Comparison of ENCODE assay signal across 20 cellular contexts in the genomic region with DNA sequence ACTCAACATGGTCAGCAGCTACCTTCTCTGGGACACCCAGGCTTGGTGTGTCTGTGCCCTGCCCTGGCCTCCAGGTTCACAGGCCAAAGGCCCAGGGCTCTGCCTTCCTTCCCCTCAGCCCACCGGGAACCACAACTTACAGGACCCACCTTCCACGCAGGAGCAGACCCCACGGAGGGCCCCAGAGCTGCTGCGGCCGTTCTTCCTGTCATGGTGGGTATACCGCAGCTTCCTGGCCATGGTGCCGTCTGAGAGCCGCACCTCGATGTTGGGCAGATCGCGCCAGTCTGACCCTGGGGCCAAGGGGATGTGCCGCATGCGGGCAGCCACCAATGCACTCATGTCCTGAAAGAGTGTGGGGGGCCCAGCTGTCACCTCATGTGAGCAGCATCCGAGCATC. TPM values are rescaled to one million over a fixed set of nuclear protein-coding genes. Genes with fewer than 3 reads are reported as not detected.
DNase-seq lines count a peak whose midpoint lies in the region; ATAC-seq, FAIRE-seq and TF ChIP-seq lines count a peak whose summit lies in the region.
"Had no signal": no experiment of that assay in that cellular context is flagged by ENCODE, and none has a peak within 500 bp of the region (broad histone marks: within the 10 kb centered on the region; RNA-seq: fewer than 3 reads in every experiment).

No MANE protein-coding gene starts in this region.

- no peaks in the 10 kb centered on the region for H4K20me1 ChIP-seq in BLaER1
- peaks cover 0 to 54% (median 10%) of the 10 kb centered on the region in 11 experiments; a peak in 13 of 22 replicates for H4K20me1 ChIP-seq in BLaER1 treated with 17β-estradiol and CSF1 and Interleukin-3, amounts not matched to agents 10 nM and 100 nM
- peaks cover 3% of the 10 kb centered on the region; the same call in 1 of the 2 replicates for H4K20me1 ChIP-seq in K562 (replicated peaks; ENCODE audit: control insufficient read depth, insufficient read depth, low read length)

- H3K4me3 ChIP-seq in BLaER1 (no peak overlapping the region), K562 (no peak overlapping the region), A673 (ENCODE audit: low read depth, low read length, poor library complexity, severe bottlenecking) (no peak overlapping the region)
- no peak overlapping the region for H3K4me3 ChIP-seq in BLaER1 treated with 17β-estradiol and CSF1 and Interleukin-3, amounts not matched to agents 10 nM and 100 nM
- H3K4me3 ChIP-seq in CD8-positive, alpha-beta T cell (ENCODE audit: low read depth, low read length) = no peak overlapping the region
- H3K4me3 ChIP-seq: SJCRH30 had no signal

- H3K4me1 ChIP-seq in BLaER1 = peaks cover 100% of the 10 kb centered on the region
- H3K4me1 ChIP-seq in BLaER1 treated with 17β-estradiol and CSF1 and Interleukin-3, amounts not matched to agents 10 nM and 100 nM = peaks cover 82 to 100% (median 100%) of the 10 kb centered on the region in 10 experiments
- H3K4me1 ChIP-seq in K562 (replicated peaks in 1 of 2; ENCODE audit: control insufficient read depth in 2 of 2, insufficient read depth in 2 of 2, low read length in 2 of 2) = peaks cover 0 to 16% of the 10 kb centered on the region in 2 experiments; a peak in 1 of 5 replicates
- H3K4me1 ChIP-seq in CD8-positive, alpha-beta T cell (ENCODE audit: insufficient read depth, low read length) = peaks cover 13% of the 10 kb centered on the region
- H3K4me1 ChIP-seq in A673 (ENCODE audit: insufficient read depth, low read length, poor library complexity, severe bottlenecking) = no peaks in the 10 kb centered on the region
- H3K4me1 ChIP-seq: SJCRH30 had no signal

- no peak for TF ChIP-seq RAD21 in K562 (CRISPR knock-in tag; conservative IDR thresholded peaks at IDR 0.05 in 1 of 2, IDR thresholded peaks at IDR 0.05 in 1 of 2)

- CTCF ChIA-PET in K562 (lab: Yijun Ruan, JAX; ENCODE audit: low intra/inter-chr PET ratio) (no interaction called here), A673 (lab: Charles Lee) (no interaction called here)
- CTCF ChIA-PET in CD8-positive, alpha-beta T cell (lab: Charles Lee) = interaction anchor here (0.6 to 1.5 kb wide), 3 partner anchors 38 to 122 kb away, joined by 3 read pairs; no protein-coding TSS in a partner anchor

- in situ Hi-C loops in K562 (cut with MboI) = no loop called here

- H3K9me3 Mint-ChIP-seq in naive thymus-derived CD8-positive, alpha-beta T cell = no peaks in the 10 kb centered on the region
- H3K9me3 Mint-ChIP-seq in CD8-positive, alpha-beta T cell = no peaks in the 10 kb centered on the region
- H3K9me3 Mint-ChIP-seq: CD14-positive monocyte had no signal

- no peak for TF ChIP-seq CTCF in K562 (IDR thresholded peaks at IDR 0.05 in 2 of 3, conservative IDR thresholded peaks at IDR 0.05 in 1 of 3; ENCODE audit: insufficient read depth in 2 of 3, low read depth in 1 of 3, low read length in 3 of 3)
- no peak for TF ChIP-seq CTCF in CD8-positive, alpha-beta T cell (IDR thresholded peaks at IDR 0.05)
- TF ChIP-seq CTCF in A673 (conservative IDR thresholded peaks at IDR 0.05; ENCODE audit: low read depth, low read length) = no peak

- BruUV-seq in K562 (replicated peaks; lab: Mats Ljungman, UMichigan) (no TSS peak), A673 (replicated peaks; lab: Mats Ljungman, UMichigan) (no TSS peak)

- H3K4me3 Mint-ChIP-seq in naive thymus-derived CD8-positive, alpha-beta T cell = no peak overlapping the region
- H3K4me3 Mint-ChIP-seq in CD8-positive, alpha-beta T cell = no peak overlapping the region
- no peak overlapping the region for H3K4me3 Mint-ChIP-seq in T-helper 17 cell
- H3K4me3 Mint-ChIP-seq: CD14-positive monocyte had no signal

- TF ChIP-seq POLR2A in K562 (conservative IDR thresholded peaks at IDR 0.05) = no peak

- H3K27me3 ChIP-seq in BLaER1 (no peaks in the 10 kb centered on the region), K562 (ENCODE audit: control insufficient read depth in 2 of 2, insufficient read depth in 2 of 2, low read length in 2 of 2) (no peaks in the 10 kb centered on the region), A673 (replicated peaks; ENCODE audit: insufficient read depth, low read depth, low read length, poor library complexity) (no peaks in the 10 kb centered on the region)
- H3K27me3 ChIP-seq in BLaER1 treated with 17β-estradiol and CSF1 and Interleukin-3, amounts not matched to agents 10 nM and 100 nM = no peaks in the 10 kb centered on the region
- no peaks in the 10 kb centered on the region for H3K27me3 ChIP-seq in CD8-positive, alpha-beta T cell (ENCODE audit: insufficient read depth, low read length)
- H3K27me3 ChIP-seq: SJCRH30 had no signal

- no peaks in the 10 kb centered on the region for H3K79me2 ChIP-seq in K562 (ENCODE audit: control insufficient read depth, insufficient read depth, low read length)

- peak overlapping the region in 6 of 10 donors; percentile 4 to 78 (median 56) for H3K27ac Mint-ChIP-seq in naive thymus-derived CD8-positive, alpha-beta T cell
- H3K27ac Mint-ChIP-seq in CD8-positive, alpha-beta T cell = no peak overlapping the region
- no peak overlapping the region for H3K27ac Mint-ChIP-seq in T-helper 17 cell

- H2AFZ ChIP-seq in K562 (ENCODE audit: low read depth, low read length) = no peak overlapping the region

- H3K9me3 ChIP-seq in BLaER1 = 0 out of 2 replicates have a peak, but pooled peaks cover 4% of the 10 kb centered on the region
- peaks cover 0 to 11% (median 3%) of the 10 kb centered on the region in 11 experiments; a peak in 9 of 22 replicates for H3K9me3 ChIP-seq in BLaER1 treated with 17β-estradiol and CSF1 and Interleukin-3, amounts not matched to agents 10 nM and 100 nM (replicated peaks in 1 of 11)
- no peaks in the 10 kb centered on the region for H3K9me3 ChIP-seq in K562 (replicated peaks; ENCODE audit: control insufficient read depth, insufficient read depth, low read depth, low read length)
- no peaks in the 10 kb centered on the region for H3K9me3 ChIP-seq in CD8-positive, alpha-beta T cell (ENCODE audit: low read length)
- H3K9me3 ChIP-seq in T-helper 17 cell (ENCODE audit: control insufficient read depth, low read length, poor library complexity, severe bottlenecking) = no peaks in the 10 kb centered on the region
- H3K9me3 ChIP-seq in A673 (ENCODE audit: low read depth, low read length, poor library complexity, severe bottlenecking) = no peaks in the 10 kb centered on the region
- H3K9me3 ChIP-seq: SJCRH30 had no signal

- no peak for TF ChIP-seq EP300 in K562 (IDR thresholded peaks at IDR 0.05; ENCODE audit: low read length)

- H3K36me3 ChIP-seq in BLaER1 = peaks cover 98% of the 10 kb centered on the region
- peaks cover 87 to 100% (median 98%) of the 10 kb centered on the region in 11 experiments for H3K36me3 ChIP-seq in BLaER1 treated with 17β-estradiol and CSF1 and Interleukin-3, amounts not matched to agents 10 nM and 100 nM
- H3K36me3 ChIP-seq in K562 (ENCODE audit: control insufficient read depth, insufficient read depth, low read length) = peaks cover 98% of the 10 kb centered on the region
- peaks cover 76% of the 10 kb centered on the region for H3K36me3 ChIP-seq in CD8-positive, alpha-beta T cell (ENCODE audit: insufficient read depth, low read length)
- peaks cover 96% of the 10 kb centered on the region for H3K36me3 ChIP-seq in A673 (ENCODE audit: insufficient read depth, low read length, poor library complexity, severe bottlenecking)

- H3K27me3 Mint-ChIP-seq in naive thymus-derived CD8-positive, alpha-beta T cell = no peaks in the 10 kb centered on the region
- H3K27me3 Mint-ChIP-seq in CD8-positive, alpha-beta T cell (ENCODE audit: low read depth) = no peaks in the 10 kb centered on the region
- H3K27me3 Mint-ChIP-seq in T-helper 17 cell = no peaks in the 10 kb centered on the region

- POLR2A ChIA-PET in K562 (lab: Yijun Ruan, JAX) = interaction anchor here (1.3 kb wide), 1 partner anchor 12 kb away, joined by 4 read pairs; no protein-coding TSS in a partner anchor
- POLR2A ChIA-PET in naive thymus-derived CD8-positive, alpha-beta T cell (lab: Charles Lee) = interaction anchor here (0.6 to 9.5 kb wide), 5 partner anchors 18 to 490 kb away, joined by 3 to 116 read pairs (median 4); a partner anchor contains a TSS
- POLR2A ChIA-PET in CD8-positive, alpha-beta T cell (lab: Charles Lee) = no interaction called here
- POLR2A ChIA-PET in A673 (lab: Charles Lee; ENCODE audit: low non-redundant PET) = no interaction called here

- DNase-seq in K562 (ENCODE audit: extremely low read depth in 1 of 4, low spot score in 3 of 4) (no peak), T-helper 17 cell (no peak), A673 (ENCODE audit: low spot score) (no peak)
- no peak for DNase-seq in naive thymus-derived CD8-positive, alpha-beta T cell
- no peak for DNase-seq in CD8-positive, alpha-beta T cell
- DNase-seq: AML-193, COR-L47, DMS 273 treated with DMSO at 0.1 percent for 48 hours, DMS79 treated with DMSO at 0.1 percent for 48 hours, NCI-H1092 treated with DMSO at 0.1 percent for 48 hours, NCI-H1436 treated with DMSO at 0.1 percent for 48 hours, NCI-H2029, NCI-H226, NCI-H510A treated with DMSO at 0.1 percent for 48 hours, NCI-H748 treated with DMSO at 0.1 percent for 48 hours, SJCRH30 had no signal

- H3K36me3 Mint-ChIP-seq in naive thymus-derived CD8-positive, alpha-beta T cell = peaks cover 0 to 80% (median 24%) of the 10 kb centered on the region in 3 donors
- H3K36me3 Mint-ChIP-seq in CD8-positive, alpha-beta T cell = peaks cover 83% of the 10 kb centered on the region
- peaks cover 5% of the 10 kb centered on the region for H3K36me3 Mint-ChIP-seq in T-helper 17 cell (ENCODE audit: low read depth)

- peaks cover 4 to 32% (median 13%) of the 10 kb centered on the region in 4 donors for H3K4me1 Mint-ChIP-seq in naive thymus-derived CD8-positive, alpha-beta T cell
- H3K4me1 Mint-ChIP-seq in CD8-positive, alpha-beta T cell (ENCODE audit: low read depth) = peaks cover 14% of the 10 kb centered on the region
- peaks cover 7% of the 10 kb centered on the region for H3K4me1 Mint-ChIP-seq in T-helper 17 cell

- H3K9ac ChIP-seq in BLaER1 (peak overlapping the region; percentile 27; the same call in 1 of the 2 replicates), K562 (ENCODE audit: insufficient read depth in 1 of 2, low read depth in 2 of 2, low read length in 2 of 2) (no peak overlapping the region; a peak in 1 of 4 replicates)
- peak overlapping the region in 7 of 11 experiments; percentile 17 to 74 (median 66); a peak in 8 of 22 replicates for H3K9ac ChIP-seq in BLaER1 treated with 17β-estradiol and CSF1 and Interleukin-3, amounts not matched to agents 10 nM and 100 nM
- H3K9ac ChIP-seq: KMS-11 had no signal

- H3K9me1 ChIP-seq in K562 (ENCODE audit: control insufficient read depth, insufficient read depth, low read length) = no peaks in the 10 kb centered on the region

- WGBS in K562 (ENCODE audit: insufficient coverage, low coverage, missing lambda C conversion rate) = 95% methylated on average over 12 of the region's 14 CpGs

- ATAC-seq in K562 (no peak), T-helper 17 cell (no peak)
- no peak for ATAC-seq in naive thymus-derived CD8-positive, alpha-beta T cell
- ATAC-seq in CD8-positive, alpha-beta T cell = no peak

- H3K4me2 ChIP-seq in BLaER1 (peak overlapping the region; percentile 78), K562 (ENCODE audit: insufficient read depth, low read length) (no peak overlapping the region)
- peak overlapping the region; percentile 69 to 88 (median 79); a peak in 18 of 22 replicates for H3K4me2 ChIP-seq in BLaER1 treated with 17β-estradiol and CSF1 and Interleukin-3, amounts not matched to agents 10 nM and 100 nM
- H3K4me2 ChIP-seq: KMS-11 had no signal

- peak overlapping the region; percentile 86 for H3K27ac ChIP-seq in BLaER1
- peak overlapping the region in 10 of 11 experiments; percentile 15 to 99 (median 75); a peak in 17 of 22 replicates for H3K27ac ChIP-seq in BLaER1 treated with 17β-estradiol and CSF1 and Interleukin-3, amounts not matched to agents 10 nM and 100 nM
- no peak overlapping the region for H3K27ac ChIP-seq in K562 (ENCODE audit: extremely low read depth, low read depth, low read length)
- no peak overlapping the region for H3K27ac ChIP-seq in CD8-positive, alpha-beta T cell (ENCODE audit: low read depth, low read length)
- no peak overlapping the region for H3K27ac ChIP-seq in A673 (ENCODE audit: low read depth, low read length, poor library complexity, severe bottlenecking)
- H3K27ac ChIP-seq: KMS-11, SJCRH30 had no signal

- no peak for FAIRE-seq in K562 (lab: Jason Lieb, UNC)

- intact Hi-C loops in K562 (cut with micrococcal nuclease) = no loop called here
- intact Hi-C loops in CD8-positive, alpha-beta T cell (cut with DNase I, micrococcal nuclease) = no loop called here
- intact Hi-C loops in A673 (cut with micrococcal nuclease; ENCODE audit: unreplicated experiment) = no loop called here

RNA-seq across cellular contexts. Expression of a gene that starts 17.2 kb away (rescaled TPM):
- total RNA-seq in K562 (2011; cell fraction: chromatin; rRNA removed; ENCODE audit: low replicate concordance) = 149 and 492 TPM in 2 replicates
- total RNA-seq in K562 (2011; cell fraction: nucleolus; rRNA removed) = 401 and 445 TPM in 2 replicates
- total RNA-seq in K562 (2011; cell fraction: nucleoplasm; rRNA removed) = 251 and 254 TPM in 2 replicates
- total RNA-seq in K562 (2014; rRNA removed) (496 and 567 TPM in 2 replicates), K562 (2014; rRNA removed; fragmentation: Illumina TruSeq; extraction: Trizol) (180 and 183 TPM in 2 replicates), K562 (2015; rRNA removed; fragmentation: Illumina TruSeq; extraction: Trizol) (303 and 312 TPM in 2 replicates), K562 (2021) (388 and 395 TPM in 2 replicates), T-helper 17 cell (100 to 1,000 TPM; 312 to 322 TPM), A673 (2021) (260 and 266 TPM in 2 replicates)
- polyA plus RNA-seq in K562 (2011; rRNA removed) (119 and 135 TPM in 2 replicates), K562 (2014; fragmentation: Illumina TruSeq; extraction: Trizol) (338 and 435 TPM in 2 replicates), K562 (2014; fragmentation: Nextera tagmentation; extraction: Ambion mirVana) (10 to 100 TPM; 35.3 to 53.8 TPM), K562 (2014; rRNA removed) (299 and 361 TPM in 2 replicates)
- polyA plus RNA-seq in K562 (2011; cell fraction: cytosol; rRNA removed) = 195 and 287 TPM in 2 replicates
- 588 and 868 TPM in 2 replicates for polyA plus RNA-seq in K562 (2011; cell fraction: nucleus; rRNA removed)
- 313 and 327 TPM in 2 replicates for polyA plus RNA-seq in K562 (2012)
- polyA minus RNA-seq in K562 (2011; rRNA and poly(A)+ RNA removed) = 37.8 and 59.9 TPM in 2 replicates
- 98.8 and 105 TPM in 2 replicates for polyA minus RNA-seq in K562 (2011; cell fraction: cytosol; rRNA and poly(A)+ RNA removed)
- polyA minus RNA-seq in K562 (2011; cell fraction: nucleus; rRNA and poly(A)+ RNA removed) = 95.6 and 97.2 TPM in 2 replicates
- 100 to 1,000 TPM; 363 to 378 TPM for total RNA-seq in naive thymus-derived CD8-positive, alpha-beta T cell
- 100 to 1,000 TPM; 226 to 282 (median 269) TPM for polyA plus RNA-seq in naive thymus-derived CD8-positive, alpha-beta T cell
- 100 to 1,000 TPM; 331 to 334 TPM for total RNA-seq in CD8-positive, alpha-beta T cell

RNA-seq across cellular contexts. Expression of a gene that starts 25.4 kb away (rescaled TPM):
- total RNA-seq in K562 (2011; cell fraction: chromatin; rRNA removed; ENCODE audit: low replicate concordance) = 7.8 and 42.3 TPM in 2 replicates
- 18.0 and 23.8 TPM in 2 replicates for total RNA-seq in K562 (2011; cell fraction: nucleolus; rRNA removed)
- total RNA-seq in K562 (2011; cell fraction: nucleoplasm; rRNA removed) = 12.8 and 19.6 TPM in 2 replicates
- total RNA-seq in K562 (2014; rRNA removed) (1.5 and 3.2 TPM in 2 replicates), K562 (2014; rRNA removed; fragmentation: Illumina TruSeq; extraction: Trizol) (1.4 and 1.5 TPM in 2 replicates), K562 (2015; rRNA removed; fragmentation: Illumina TruSeq; extraction: Trizol) (4.6 TPM in 2 replicates), K562 (2021) (10.1 and 10.2 TPM in 2 replicates), T-helper 17 cell (10 to 100 TPM; 46.6 to 50.8 TPM), A673 (2021) (32.2 and 39.4 TPM in 2 replicates)
- polyA plus RNA-seq in K562 (2011; rRNA removed) (2.4 and 6.5 TPM in 2 replicates), K562 (2014; fragmentation: Illumina TruSeq; extraction: Trizol) (1.5 and 2.1 TPM in 2 replicates), K562 (2014; fragmentation: Nextera tagmentation; extraction: Ambion mirVana) (under 1 TPM; 0.03 to 0.07 TPM), K562 (2014; rRNA removed) (4.5 and 5.9 TPM in 2 replicates)
- polyA plus RNA-seq in K562 (2011; cell fraction: cytosol; rRNA removed) = 5.8 and 7.6 TPM in 2 replicates
- 9.8 and 12.6 TPM in 2 replicates for polyA plus RNA-seq in K562 (2011; cell fraction: nucleus; rRNA removed)
- 6.2 and 11.6 TPM in 2 replicates for polyA plus RNA-seq in K562 (2012)
- polyA minus RNA-seq in K562 (2011; rRNA and poly(A)+ RNA removed) = 1.5 and 1.9 TPM in 2 replicates
- 2.6 and 7.6 TPM in 2 replicates for polyA minus RNA-seq in K562 (2011; cell fraction: cytosol; rRNA and poly(A)+ RNA removed)
- 3.8 and 4.9 TPM in 2 replicates for polyA minus RNA-seq in K562 (2011; cell fraction: nucleus; rRNA and poly(A)+ RNA removed)
- 10 to 100 TPM; 61.4 to 68.0 TPM for total RNA-seq in naive thymus-derived CD8-positive, alpha-beta T cell
- 1 to 10 TPM; 2.2 to 4.2 (median 2.9) TPM for polyA plus RNA-seq in naive thymus-derived CD8-positive, alpha-beta T cell
- 10 to 100 TPM; 74.4 to 76.3 TPM for total RNA-seq in CD8-positive, alpha-beta T cell

RNA-seq across cellular contexts. Expression of a gene that starts 30.8 kb away (rescaled TPM):
- 43.7 and 158 TPM in 2 replicates for total RNA-seq in K562 (2011; cell fraction: chromatin; rRNA removed; ENCODE audit: low replicate concordance)
- total RNA-seq in K562 (2011; cell fraction: nucleolus; rRNA removed) = 136 and 158 TPM in 2 replicates
- 72.6 and 76.3 TPM in 2 replicates for total RNA-seq in K562 (2011; cell fraction: nucleoplasm; rRNA removed)
- total RNA-seq in K562 (2014; rRNA removed) = 111 and 141 TPM in 2 replicates
- total RNA-seq in K562 (2014; rRNA removed; fragmentation: Illumina TruSeq; extraction: Trizol) = 21.1 and 29.3 TPM in 2 replicates
- total RNA-seq in K562 (2015; rRNA removed; fragmentation: Illumina TruSeq; extraction: Trizol) = 76.2 and 78.6 TPM in 2 replicates
- total RNA-seq in K562 (2021) = 113 and 122 TPM in 2 replicates
- polyA plus RNA-seq in K562 (2011; rRNA removed) = 43.2 and 54.4 TPM in 2 replicates
- 55.0 and 104 TPM in 2 replicates for polyA plus RNA-seq in K562 (2011; cell fraction: cytosol; rRNA removed)
- 120 and 211 TPM in 2 replicates for polyA plus RNA-seq in K562 (2011; cell fraction: nucleus; rRNA removed)
- polyA plus RNA-seq in K562 (2012) = 52.6 and 75.7 TPM in 2 replicates
- polyA plus RNA-seq in K562 (2014; fragmentation: Illumina TruSeq; extraction: Trizol) = 59.1 and 66.9 TPM in 2 replicates
- 1 to 10 TPM; 2.2 to 4.9 TPM for polyA plus RNA-seq in K562 (2014; fragmentation: Nextera tagmentation; extraction: Ambion mirVana)
- polyA plus RNA-seq in K562 (2014; rRNA removed) = 129 TPM in 2 replicates
- 26.1 and 49.0 TPM in 2 replicates for polyA minus RNA-seq in K562 (2011; rRNA and poly(A)+ RNA removed)
- 66.1 and 69.2 TPM in 2 replicates for polyA minus RNA-seq in K562 (2011; cell fraction: cytosol; rRNA and poly(A)+ RNA removed)
- 65.4 and 68.5 TPM in 2 replicates for polyA minus RNA-seq in K562 (2011; cell fraction: nucleus; rRNA and poly(A)+ RNA removed)
- 100 to 1,000 TPM; 109 to 122 TPM for total RNA-seq in naive thymus-derived CD8-positive, alpha-beta T cell
- polyA plus RNA-seq in naive thymus-derived CD8-positive, alpha-beta T cell = 10 to 100 TPM; 15.7 to 42.7 (median 25.8) TPM
- total RNA-seq in CD8-positive, alpha-beta T cell = 100 to 1,000 TPM in 1 of 2 experiments, 10 to 100 TPM in 1; 97.6 to 114 TPM
- total RNA-seq in T-helper 17 cell = 10 to 100 TPM; 79.8 to 87.8 TPM
- total RNA-seq in A673 (2021) = 116 and 132 TPM in 2 replicates

RNA-seq across cellular contexts. Expression of a gene that starts 34.5 kb away (rescaled TPM):
- total RNA-seq in K562 (2011; cell fraction: chromatin; rRNA removed; ENCODE audit: low replicate concordance) = 0.81 and 2.5 TPM in 2 replicates
- 1.8 and 3.0 TPM in 2 replicates for total RNA-seq in K562 (2011; cell fraction: nucleolus; rRNA removed)
- 1.6 and 2.9 TPM in 2 replicates for total RNA-seq in K562 (2011; cell fraction: nucleoplasm; rRNA removed)
- total RNA-seq in K562 (2014; rRNA removed) (0.86 and 2.1 TPM in 2 replicates), K562 (2014; rRNA removed; fragmentation: Illumina TruSeq; extraction: Trizol) (0.38 and 0.58 TPM in 2 replicates), K562 (2015; rRNA removed; fragmentation: Illumina TruSeq; extraction: Trizol) (0.23 and 0.36 TPM in 2 replicates), K562 (2021) (0.42 and 0.58 TPM in 2 replicates), T-helper 17 cell (1 to 10 TPM in 1 of 2 donors, under 1 TPM in 1; 0.86 to 2.2 TPM), A673 (2021) (not detected in 2 replicates)
- polyA plus RNA-seq in K562 (2011; rRNA removed) (0.54 and 0.83 TPM in 2 replicates), K562 (2014; fragmentation: Illumina TruSeq; extraction: Trizol) (0.22 and 0.43 TPM in 2 replicates), K562 (2014; fragmentation: Nextera tagmentation; extraction: Ambion mirVana) (not detected), K562 (2014; rRNA removed) (0.31 and 0.97 TPM in 2 replicates)
- 0.66 and 1.6 TPM in 2 replicates for polyA plus RNA-seq in K562 (2011; cell fraction: cytosol; rRNA removed)
- 1.4 and 4.2 TPM in 2 replicates for polyA plus RNA-seq in K562 (2011; cell fraction: nucleus; rRNA removed)
- 0.51 and 0.70 TPM in 2 replicates for polyA plus RNA-seq in K562 (2012)
- polyA minus RNA-seq in K562 (2011; rRNA and poly(A)+ RNA removed) = 0.09 and 0.21 TPM in 2 replicates
- polyA minus RNA-seq in K562 (2011; cell fraction: cytosol; rRNA and poly(A)+ RNA removed) = 1.4 TPM in 1 of 2 replicates, not detected in the other
- polyA minus RNA-seq in K562 (2011; cell fraction: nucleus; rRNA and poly(A)+ RNA removed) = 0.33 and 1.8 TPM in 2 replicates
- 1 to 10 TPM; 1.3 to 1.8 TPM for total RNA-seq in naive thymus-derived CD8-positive, alpha-beta T cell
- under 1 TPM; 0.54 to 0.82 (median 0.65) TPM for polyA plus RNA-seq in naive thymus-derived CD8-positive, alpha-beta T cell
- total RNA-seq in CD8-positive, alpha-beta T cell = 1 to 10 TPM; 1.2 TPM
- total RNA-seq: SJCRH30 had no signal
- polyA plus RNA-seq: CD14-positive monocyte had no signal

RNA-seq across cellular contexts. Expression of a gene that starts 50.8 kb away (rescaled TPM):
- total RNA-seq in K562 (2011; cell fraction: chromatin; rRNA removed; ENCODE audit: low replicate concordance) = 31.5 and 78.2 TPM in 2 replicates
- 47.9 and 51.2 TPM in 2 replicates for total RNA-seq in K562 (2011; cell fraction: nucleolus; rRNA removed)
- total RNA-seq in K562 (2011; cell fraction: nucleoplasm; rRNA removed) = 41.4 and 44.2 TPM in 2 replicates
- total RNA-seq in K562 (2014; rRNA removed) (13.0 and 16.6 TPM in 2 replicates), K562 (2014; rRNA removed; fragmentation: Illumina TruSeq; extraction: Trizol) (5.8 and 6.4 TPM in 2 replicates), K562 (2015; rRNA removed; fragmentation: Illumina TruSeq; extraction: Trizol) (6.8 and 7.5 TPM in 2 replicates), K562 (2021) (15.1 and 16.4 TPM in 2 replicates), T-helper 17 cell (10 to 100 TPM; 65.2 to 68.0 TPM), A673 (2021) (15.2 and 17.3 TPM in 2 replicates)
- polyA plus RNA-seq in K562 (2011; rRNA removed) (10.5 and 13.7 TPM in 2 replicates), K562 (2014; fragmentation: Illumina TruSeq; extraction: Trizol) (14.1 and 16.8 TPM in 2 replicates), K562 (2014; fragmentation: Nextera tagmentation; extraction: Ambion mirVana) (1 to 10 TPM; 1.5 to 2.6 TPM), K562 (2014; rRNA removed) (22.6 and 25.7 TPM in 2 replicates)
- 9.5 and 19.0 TPM in 2 replicates for polyA plus RNA-seq in K562 (2011; cell fraction: cytosol; rRNA removed)
- 60.4 and 126 TPM in 2 replicates for polyA plus RNA-seq in K562 (2011; cell fraction: nucleus; rRNA removed)
- 13.8 and 24.0 TPM in 2 replicates for polyA plus RNA-seq in K562 (2012)
- 3.4 and 7.6 TPM in 2 replicates for polyA minus RNA-seq in K562 (2011; rRNA and poly(A)+ RNA removed)
- 3.1 and 3.3 TPM in 2 replicates for polyA minus RNA-seq in K562 (2011; cell fraction: cytosol; rRNA and poly(A)+ RNA removed)
- 10.0 and 21.1 TPM in 2 replicates for polyA minus RNA-seq in K562 (2011; cell fraction: nucleus; rRNA and poly(A)+ RNA removed)
- total RNA-seq in naive thymus-derived CD8-positive, alpha-beta T cell = 100 to 1,000 TPM; 109 to 113 TPM
- polyA plus RNA-seq in naive thymus-derived CD8-positive, alpha-beta T cell = 10 to 100 TPM; 32.0 to 51.3 (median 34.6) TPM
- total RNA-seq in CD8-positive, alpha-beta T cell = 10 to 100 TPM; 56.4 to 61.6 TPM
- total RNA-seq: SJCRH30 had no signal

Comparison
In these comparisons a context has a peak if more than half of its experiments do, and no peak if none do; other contexts are left out.
1. H3K27ac ChIP-seq: peak in BLaER1 (single experiment) and BLaER1 treated with 17β-estradiol and CSF1 and Interleukin-3, amounts not matched to agents 10 nM and 100 nM (10 of 11); none in K562 (single experiment), CD8-positive, alpha-beta T cell (single experiment) and A673 (single experiment).
2. H3K9ac ChIP-seq: peak in BLaER1 (single experiment) and BLaER1 treated with 17β-estradiol and CSF1 and Interleukin-3, amounts not matched to agents 10 nM and 100 nM (7 of 11); none in K562 (0 of 2).
3. H3K27ac Mint-ChIP-seq: peak in naive thymus-derived CD8-positive, alpha-beta T cell (6 of 10); none in CD8-positive, alpha-beta T cell (single experiment) and T-helper 17 cell (single experiment).
4. POLR2A ChIA-PET loops: an anchor here in K562 (1.3 kb wide) and naive thymus-derived CD8-positive, alpha-beta T cell (0.6 to 9.5 kb wide); none called in CD8-positive, alpha-beta T cell and A673.